Comparison of ENCODE assay signal across 2 cellular contexts in genomic region chr17:41439375-41439774, GRCh38.
TF ChIP-seq lines count a peak whose summit lies in the region.

No MANE protein-coding gene starts in this region.

TF ChIP-seq in IMR-90, 13 proteins besides CTCF, POLR2A, EP300 and RAD21:
- TF ChIP-seq MAZ (IDR thresholded peaks at IDR 0.05; ENCODE audit: borderline replicate concordance, low read depth, low read length) (no peak), FOS (IDR thresholded peaks at IDR 0.05; ENCODE audit: low read depth, low read length) (no peak), NFE2L2 (IDR thresholded peaks at IDR 0.05; ENCODE audit: low read depth, low read length) (no peak), MAFK (IDR thresholded peaks at IDR 0.05; ENCODE audit: low read depth, low read length) (no peak), CEBPB (IDR thresholded peaks at IDR 0.05; ENCODE audit: low read depth, low read length) (peak; percentile 93), SMC3 (IDR thresholded peaks at IDR 0.05; ENCODE audit: low read depth, low read length) (no peak)

TF ChIP-seq in K562, 482 proteins besides CTCF, POLR2A, EP300 and RAD21:
- TF ChIP-seq CEBPG (CRISPR knock-in tag; IDR thresholded peaks at IDR 0.05), result no peak
- TF ChIP-seq CEBPG (tag; conservative IDR thresholded peaks at IDR 0.05 in 1 of 2, IDR thresholded peaks at IDR 0.05 in 1 of 2), result peak; percentile 26 to 32; a peak in 2 of 4 replicates
- peak; percentile 72 for TF ChIP-seq CEBPB (tag; IDR thresholded peaks at IDR 0.05)
- no peak for TF ChIP-seq ZFP36 (IDR thresholded peaks at IDR 0.05; ENCODE audit: low read depth, low read length, partially characterized antibody)
- TF ChIP-seq, protein P1, sequence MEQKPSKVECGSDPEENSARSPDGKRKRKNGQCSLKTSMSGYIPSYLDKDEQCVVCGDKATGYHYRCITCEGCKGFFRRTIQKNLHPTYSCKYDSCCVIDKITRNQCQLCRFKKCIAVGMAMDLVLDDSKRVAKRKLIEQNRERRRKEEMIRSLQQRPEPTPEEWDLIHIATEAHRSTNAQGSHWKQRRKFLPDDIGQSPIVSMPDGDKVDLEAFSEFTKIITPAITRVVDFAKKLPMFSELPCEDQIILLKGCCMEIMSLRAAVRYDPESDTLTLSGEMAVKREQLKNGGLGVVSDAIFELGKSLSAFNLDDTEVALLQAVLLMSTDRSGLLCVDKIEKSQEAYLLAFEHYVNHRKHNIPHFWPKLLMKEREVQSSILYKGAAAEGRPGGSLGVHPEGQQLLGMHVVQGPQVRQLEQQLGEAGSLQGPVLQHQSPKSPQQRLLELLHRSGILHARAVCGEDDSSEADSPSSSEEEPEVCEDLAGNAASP (IDR thresholded peaks at IDR 0.05), result no peak
